Comparison of ENCODE assay signal across 28 cellular contexts in the genomic region with DNA sequence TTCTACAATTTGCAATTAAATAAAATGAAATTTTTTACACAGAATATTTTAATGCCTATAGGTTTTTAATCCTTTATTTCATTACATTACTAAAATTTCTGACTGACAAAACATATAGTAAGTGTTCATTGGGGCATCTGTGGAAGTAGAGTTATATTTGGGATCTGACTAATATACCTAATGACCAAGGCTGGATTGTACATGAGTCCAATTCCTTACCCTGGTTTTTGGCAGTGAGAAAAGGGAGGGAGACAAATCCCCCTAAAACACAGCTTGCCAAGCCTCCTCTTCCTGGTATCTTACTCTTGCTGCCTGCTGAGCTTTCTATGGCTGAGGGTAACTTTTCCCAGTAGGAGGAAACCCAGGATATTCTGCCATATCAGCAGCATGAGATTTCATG.
"Had no signal": no experiment of that assay in that cellular context is flagged by ENCODE, and none has a peak within 500 bp of the region (broad histone marks: within the 10 kb centered on the region; RNA-seq: fewer than 3 reads in every experiment).

No MANE protein-coding gene starts in this region.

- H3K27ac ChIP-seq: stomach, suprapubic skin, testis, thoracic aorta, thyroid gland, tibial artery, tibial nerve, transverse colon, upper lobe of left lung, upper lobe of right lung, uterus, vagina had no signal

- H3K36me3 Mint-ChIP-seq: stimulated activated effector memory CD8-positive, alpha-beta T cell treated with anti-CD3 and anti-CD28 coated beads, Interleukin-12 subunit alpha, Interleukin-12 subunit beta, amount 100 ng/mL, for 72 hours; stimulated activated memory B cell treated with anti-CD40 and anti-IgM and Interleukin-4, amounts not matched to agents 10 μg/mL and 1 μg/mL and 100 μg/mL, for 72 hours; stimulated activated naive B cell treated with anti-CD40 and anti-IgM and Interleukin-4, amounts not matched to agents 10 μg/mL and 1 μg/mL and 100 μg/mL, for 72 hours; type B pancreatic cell had no signal

- H3K4me1 Mint-ChIP-seq: stimulated activated effector memory CD8-positive, alpha-beta T cell treated with anti-CD3 and anti-CD28 coated beads, Interleukin-12 subunit alpha, Interleukin-12 subunit beta, amount 100 ng/mL, for 72 hours; stimulated activated memory B cell treated with anti-CD40 and anti-IgM and Interleukin-4, amounts not matched to agents 10 μg/mL and 1 μg/mL and 100 μg/mL, for 72 hours; stimulated activated naive B cell treated with anti-CD40 and anti-IgM and Interleukin-4, amounts not matched to agents 10 μg/mL and 1 μg/mL and 100 μg/mL, for 72 hours; stimulated activated naive CD8-positive, alpha-beta T cell treated with anti-CD3 and anti-CD28 coated beads, Interleukin-15, amount 100 ng/mL, for 72 hours had no signal

- H3K27me3 Mint-ChIP-seq: stimulated activated memory B cell treated with anti-CD40 and anti-IgM and Interleukin-4, amounts not matched to agents 10 μg/mL and 1 μg/mL and 100 μg/mL, for 72 hours; stimulated activated naive B cell treated with anti-CD40 and anti-IgM and Interleukin-4, amounts not matched to agents 10 μg/mL and 1 μg/mL and 100 μg/mL, for 72 hours; stimulated activated naive CD8-positive, alpha-beta T cell treated with anti-CD3 and anti-CD28 coated beads, Interleukin-15, amount 100 ng/mL, for 72 hours; stimulated activated naive CD8-positive, alpha-beta T cell treated with anti-CD3 and anti-CD28 coated beads, Interleukin-15, Interleukin-2, amounts not matched to agents 100 ng/mL and 50 ng/mL, for 24 hours had no signal

- H3K4me1 ChIP-seq: stomach, testis, thyroid gland, tibial artery, tibial nerve, transverse colon, upper lobe of left lung, upper lobe of right lung, uterus, vagina had no signal

- H3K36me3 ChIP-seq: stomach, suprapubic skin, thoracic aorta, thyroid gland, tibial artery, tibial nerve, transverse colon, upper lobe of left lung, upper lobe of right lung, uterus, vagina had no signal

- DNase-seq: stimulated activated CD4-positive, alpha-beta T cell treated with anti-CD3 and anti-CD28 coated beads, Interleukin-2, amount 100 ng/mL, for 48 hours; stimulated activated CD4-positive, alpha-beta T cell treated with anti-CD3 and anti-CD28 coated beads, Interleukin-4, amount 100 ng/mL, for 1 hour; stimulated activated CD4-positive, alpha-beta T cell treated with anti-CD3 and anti-CD28 coated beads, Interleukin-4, amount 100 ng/mL, for 24 hours; stimulated activated CD4-positive, alpha-beta T cell treated with anti-CD3 and anti-CD28 coated beads, Interleukin-4, amount 100 ng/mL, for 4 hours; stimulated activated CD8-positive, alpha-beta memory T cell treated with anti-CD3 and anti-CD28 coated beads, Interleukin-4, amount 100 ng/mL, for 48 hours; stimulated activated naive B cell treated with anti-CD40 and anti-IgM and Interleukin-4, amounts not matched to agents 10 μg/mL and 1 μg/mL and 100 μg/mL, for 72 hours; stimulated activated naive CD4-positive, alpha-beta T cell; stimulated activated naive CD4-positive, alpha-beta T cell treated with Interleukin-2 at 50 U/mL for 16 hours; stimulated activated naive CD8-positive, alpha-beta T cell treated with anti-CD3 and anti-CD28 coated beads, Interleukin-15, amount 100 ng/mL, for 72 hours; stimulated activated naive CD8-positive, alpha-beta T cell treated with anti-CD3 and anti-CD28 coated beads, Interleukin-15, Interleukin-2, amounts not matched to agents 100 U/mL and 50 U/mL, for 24 hours; stomach; substantia nigra; testis; thyroid gland; tibial artery; transverse colon; trophoblast cell; upper lobe of left lung; upper lobe of right lung; uterus had no signal

- H3K27ac Mint-ChIP-seq: stimulated activated effector memory CD8-positive, alpha-beta T cell treated with anti-CD3 and anti-CD28 coated beads, Interleukin-12 subunit alpha, Interleukin-12 subunit beta, amount 100 ng/mL, for 72 hours; stimulated activated memory B cell treated with anti-CD40 and anti-IgM and Interleukin-4, amounts not matched to agents 10 μg/mL and 1 μg/mL and 100 μg/mL, for 72 hours; stimulated activated naive B cell treated with anti-CD40 and anti-IgM and Interleukin-4, amounts not matched to agents 10 μg/mL and 1 μg/mL and 100 μg/mL, for 72 hours; stimulated activated naive CD8-positive, alpha-beta T cell treated with anti-CD3 and anti-CD28 coated beads, Interleukin-15, amount 100 ng/mL, for 72 hours; stimulated activated naive CD8-positive, alpha-beta T cell treated with anti-CD3 and anti-CD28 coated beads, Interleukin-15, Interleukin-2, amounts not matched to agents 100 ng/mL and 50 ng/mL, for 24 hours; type B pancreatic cell had no signal

- H3K27me3 ChIP-seq: stomach, suprapubic skin, testis, thyroid gland, tibial artery, tibial nerve, transverse colon, upper lobe of left lung, upper lobe of right lung, uterus, vagina had no signal

- H3K4me3 ChIP-seq: stomach, suprapubic skin, testis, thoracic aorta, thyroid gland, tibial artery, tibial nerve, transverse colon, upper lobe of left lung, upper lobe of right lung, uterus, vagina had no signal

- H3K9me3 Mint-ChIP-seq: type B pancreatic cell had no signal

- H3K9me3 ChIP-seq: stomach, suprapubic skin, testis, thoracic aorta, thyroid gland, tibial artery, tibial nerve, transverse colon, upper lobe of left lung, upper lobe of right lung, uterus, vagina had no signal

- H3K4me3 Mint-ChIP-seq: stimulated activated effector memory CD8-positive, alpha-beta T cell treated with anti-CD3 and anti-CD28 coated beads, Interleukin-12 subunit alpha, Interleukin-12 subunit beta, amount 100 ng/mL, for 72 hours; stimulated activated memory B cell treated with anti-CD40 and anti-IgM and Interleukin-4, amounts not matched to agents 10 μg/mL and 1 μg/mL and 100 μg/mL, for 72 hours; stimulated activated naive B cell treated with anti-CD40 and anti-IgM and Interleukin-4, amounts not matched to agents 10 μg/mL and 1 μg/mL and 100 μg/mL, for 72 hours; stimulated activated naive CD8-positive, alpha-beta T cell treated with anti-CD3 and anti-CD28 coated beads, Interleukin-15, amount 100 ng/mL, for 72 hours; stimulated activated naive CD8-positive, alpha-beta T cell treated with anti-CD3 and anti-CD28 coated beads, Interleukin-15, Interleukin-2, amounts not matched to agents 100 ng/mL and 50 ng/mL, for 24 hours; type B pancreatic cell had no signal
